In genomic region chrX:49308604-49309269, GRCh38 we compare ENCODE assay signal across 1 cellular context.
TF ChIP-seq lines count a peak whose summit lies in the region.

No MANE protein-coding gene starts in this region.

TF ChIP-seq in H1, 55 proteins besides CTCF, POLR2A, EP300 and RAD21:
- TF ChIP-seq TCF12 (IDR thresholded peaks at IDR 0.05; ENCODE audit: low read depth, low read length) (no peak), BCL11A (IDR thresholded peaks at IDR 0.05; ENCODE audit: low read depth in 2 of 2, low read length in 2 of 2) (no peak), CHD2 (IDR thresholded peaks at IDR 0.05; ENCODE audit: low read length) (no peak), MAX (IDR thresholded peaks at IDR 0.05) (no peak), RFX5 (IDR thresholded peaks at IDR 0.05; ENCODE audit: borderline replicate concordance, low read depth, low read length) (no peak), CREB1 (IDR thresholded peaks at IDR 0.05) (no peak), SP2 (IDR thresholded peaks at IDR 0.05; ENCODE audit: low read length) (no peak), EZH2 (IDR thresholded peaks at IDR 0.05; ENCODE audit: low read depth, low read length, severe bottlenecking) (no peak), ATF2 (IDR thresholded peaks at IDR 0.05; ENCODE audit: low read length) (no peak)
